ENCODE assay signal across 8 cellular contexts in genomic region chr17:16653367-16654041, GRCh38. TPM values are rescaled to one million over a fixed set of nuclear protein-coding genes. Genes with fewer than 3 reads are reported as not detected.
DNase-seq lines count a peak whose midpoint lies in the region; ATAC-seq and TF ChIP-seq lines count a peak whose summit lies in the region.

Gene ZNF624 (minus strand): TSS chr17:16653850.

- TF ChIP-seq CTCF in GM13977 (IDR thresholded peaks at IDR 0.05; ENCODE audit: extremely low read depth, insufficient read depth, missing control alignments) (no peak), right atrium auricular region (IDR thresholded peaks at IDR 0.05) (no peak), prostate gland (IDR thresholded peaks at IDR 0.05) (peak in 1 of 4 experiments; percentile 27)

- intact Hi-C loops in prostate gland (cut with DNase I), result no loop called here

- H3K36me3 ChIP-seq in right atrium auricular region (no peaks in the 10 kb centered on the region), prostate gland (no peaks in the 10 kb centered on the region), urinary bladder (ENCODE audit: insufficient read depth) (no peaks in the 10 kb centered on the region)

- peak within 1 kb of the TSS; percentile 55 to 66 for H3K4me3 ChIP-seq in right atrium auricular region
- peak within 1 kb of the TSS; percentile 43 to 52 for H3K4me3 ChIP-seq in prostate gland
- peak within 1 kb of the TSS; percentile 64 for H3K4me3 ChIP-seq in urinary bladder (ENCODE audit: low read depth, low read length)

- H3K27me3 ChIP-seq in right atrium auricular region, result no peaks in the 10 kb centered on the region
- H3K27me3 ChIP-seq in prostate gland (replicated peaks; ENCODE audit: insufficient read depth), result no peaks in the 10 kb centered on the region

- ATAC-seq in HG02852 (IDR thresholded peaks at IDR 0.05; ENCODE audit: unreplicated experiment), result peak; percentile 90

- in situ Hi-C loops in GM13977 (cut with MboI; ENCODE audit: low pct_unique_long_range_greater_than_20kb, low sequenced_read_pairs, unreplicated experiment), result no loop called here

- WGBS in prostate gland, result under 1% methylated on average over 45 of the region's 55 CpGs
- WGBS in urinary bladder, result under 1% methylated on average over 55 of the region's 55 CpGs

- peak within 1 kb of the TSS; percentile 92 to 97 for H3K27ac ChIP-seq in right atrium auricular region
- peak within 1 kb of the TSS; percentile 81 to 93 for H3K27ac ChIP-seq in prostate gland
- H3K27ac ChIP-seq in urinary bladder (ENCODE audit: low read depth), result peak within 1 kb of the TSS; percentile 90

- H3K4me1 ChIP-seq in right atrium auricular region (peaks cover 0 to 20% of the 10 kb centered on the region in 2 donors), prostate gland (replicated peaks) (peaks cover 3% of the 10 kb centered on the region), urinary bladder (ENCODE audit: insufficient read depth) (no peaks in the 10 kb centered on the region)

- DNase-seq in GM13977 (ENCODE audit: low spot score), result peak; percentile 95
- DNase-seq in NCI-H146 (lab: John Stamatoyannopoulos, UW), result peak; percentile 95
- DNase-seq in T-helper 2 cell, result peak; percentile 67 to 87 (median 80)
- peak; percentile 45 to 96 (median 86) for DNase-seq in anterior cingulate cortex (lab: John Stamatoyannopoulos, UW)
- peak; percentile 93 for DNase-seq in right atrium auricular region (ENCODE audit: low spot score)
- DNase-seq in prostate gland (ENCODE audit: low spot score), result peak; percentile 97

- peak; percentile 81 for TF ChIP-seq POLR2A in prostate gland (IDR thresholded peaks at IDR 0.05)

- H3K9me3 ChIP-seq in right atrium auricular region (no peaks in the 10 kb centered on the region), prostate gland (no peaks in the 10 kb centered on the region)

RNA-seq across cellular contexts. Expression of gene ZNF624, which starts in this region (rescaled TPM):
- under 1 TPM; 0.55 to 0.78 TPM for total RNA-seq in right atrium auricular region
- total RNA-seq in prostate gland, result 10 to 100 TPM in 1 of 2 donors, 1 to 10 TPM in 1; 2.9 to 11.0 TPM
- 24.1 TPM for total RNA-seq in urinary bladder
- polyA plus RNA-seq in urinary bladder, result 2.1 TPM

Comparison
In these comparisons a context has a peak if more than half of its experiments do, and no peak if none do; other contexts are left out.
1. Peak in every context shown above with its lines: DNase-seq, ATAC-seq, H3K4me3 ChIP-seq and H3K27ac ChIP-seq.
2. Peak in DNase-seq, H3K4me3 ChIP-seq and H3K27ac ChIP-seq in right atrium auricular region; RNA of the gene not detected or under 1 TPM.